12 cellular contexts compared by ENCODE assay signal in genomic region chr22:30420401-30421178, GRCh38. TPM values are rescaled to one million over a fixed set of nuclear protein-coding genes. Genes with fewer than 3 reads are reported as not detected.
DNase-seq lines count a peak whose midpoint lies in the region; ATAC-seq, FAIRE-seq and TF ChIP-seq lines count a peak whose summit lies in the region.
"Had no signal": no experiment of that assay in that cellular context is flagged by ENCODE, and none has a peak within 500 bp of the region (broad histone marks: within the 10 kb centered on the region; RNA-seq: fewer than 3 reads in every experiment).

No MANE protein-coding gene starts in this region.

- peaks cover 21% of the 10 kb centered on the region for H3K36me3 Mint-ChIP-seq in activated naive CD4-positive, alpha-beta T cell treated with anti-CD3 and anti-CD28 coated beads, Interleukin-2, amount 50 U/mL, for 24 hours

- H3K4me1 ChIP-seq in keratinocyte (ENCODE audit: control insufficient read depth, extremely low read depth, insufficient read depth, low read length) (peaks cover 67% of the 10 kb centered on the region), thoracic aorta (ENCODE audit: control insufficient read depth in 1 of 2, low read depth in 2 of 2) (peaks cover 15 to 44% of the 10 kb centered on the region in 2 donors)

- no peaks in the 10 kb centered on the region for H3K9me1 ChIP-seq in keratinocyte (ENCODE audit: control insufficient read depth, extremely low read depth, insufficient read depth, low read length)

- H3K27ac ChIP-seq in keratinocyte (ENCODE audit: control insufficient read depth, insufficient read depth, low read length): peak overlapping the region; percentile 56
- peak overlapping the region; percentile 37 to 98 for H3K27ac ChIP-seq in thoracic aorta

- no peaks in the 10 kb centered on the region for H3K9me3 Mint-ChIP-seq in activated naive CD4-positive, alpha-beta T cell treated with anti-CD3 and anti-CD28 coated beads, Interleukin-2, amount 50 U/mL, for 24 hours
- H3K9me3 Mint-ChIP-seq: CD14-positive monocyte had no signal

- no peaks in the 10 kb centered on the region for H3K9me3 ChIP-seq in keratinocyte (ENCODE audit: control insufficient read depth, low read depth, low read length)
- no peaks in the 10 kb centered on the region for H3K9me3 ChIP-seq in thoracic aorta

- peaks cover 24 to 43% of the 10 kb centered on the region in 2 experiments for H3K36me3 ChIP-seq in keratinocyte (ENCODE audit: control insufficient read depth in 2 of 2, extremely low read depth in 1 of 2, insufficient read depth in 2 of 2, low read length in 2 of 2)
- peaks cover 29% of the 10 kb centered on the region for H3K36me3 ChIP-seq in thoracic aorta

- no peaks in the 10 kb centered on the region for H3K27me3 Mint-ChIP-seq in activated naive CD4-positive, alpha-beta T cell treated with anti-CD3 and anti-CD28 coated beads, Interleukin-2, amount 50 U/mL, for 24 hours

- H2AFZ ChIP-seq in keratinocyte (ENCODE audit: control insufficient read depth, low read length): no peak overlapping the region

- H3K4me1 Mint-ChIP-seq in activated naive CD4-positive, alpha-beta T cell treated with anti-CD3 and anti-CD28 coated beads, Interleukin-2, amount 50 U/mL, for 24 hours: peaks cover 62% of the 10 kb centered on the region

- dilution Hi-C loops in keratinocyte (cut with MboI; ENCODE audit: extremely low pct_ligation_motif_present, low sequenced_read_pairs): no loop called here

- no peak for ATAC-seq in thoracic aorta (ENCODE audit: insufficient number of reproducible peaks, low FRiP score, low read depth)

- TF ChIP-seq CTCF in keratinocyte (optimal IDR thresholded peaks at IDR 0.05 in 1 of 3, IDR thresholded peaks at IDR 0.05 in 1 of 3, conservative IDR thresholded peaks at IDR 0.05 in 1 of 3; ENCODE audit: extremely low read depth in 1 of 3, insufficient read depth in 2 of 3, low read length in 3 of 3) (no peak), thoracic aorta (IDR thresholded peaks at IDR 0.05) (no peak)

- H3K4me3 ChIP-seq in keratinocyte (ENCODE audit: control insufficient read depth in 2 of 3, extremely low read depth in 1 of 3, insufficient read depth in 2 of 3, low read depth in 1 of 3, low read length in 3 of 3) (no peak overlapping the region), thoracic aorta (no peak overlapping the region)

- no peaks in the 10 kb centered on the region for H4K20me1 ChIP-seq in keratinocyte (ENCODE audit: control insufficient read depth, extremely low read depth, insufficient read depth, low read length)

- peak overlapping the region; percentile 62 for H3K4me2 ChIP-seq in keratinocyte (ENCODE audit: control insufficient read depth, extremely low read depth, insufficient read depth, low read depth, low read length)

- DNase-seq in activated naive CD4-positive, alpha-beta T cell treated with Interleukin-2 at 50 U/mL for 16 hours: no peak
- DNase-seq in astrocyte of the hippocampus (ENCODE audit: low read depth, low spot score): peak; percentile 88
- DNase-seq in keratinocyte (ENCODE audit: low read depth, low spot score): no peak
- no peak for DNase-seq in thoracic aorta (ENCODE audit: low spot score)
- no peak for DNase-seq in DMS 273 treated with DMSO at 0.1 percent for 48 hours (lab: John Stamatoyannopoulos, UW)
- DNase-seq in activated CD4-positive, alpha-beta T cell treated with anti-CD3 and anti-CD28 coated beads for 1 hour: no peak
- no peak for DNase-seq in mesenteric fat pad (ENCODE audit: low spot score)
- DNase-seq: aorta, SHP77 treated with DMSO at 0.1 percent for 48 hours had no signal

- no peak overlapping the region for H3K9ac ChIP-seq in keratinocyte (ENCODE audit: control insufficient read depth, extremely low read depth, insufficient read depth, low read length)

- H3K27ac Mint-ChIP-seq in activated naive CD4-positive, alpha-beta T cell treated with anti-CD3 and anti-CD28 coated beads, Interleukin-2, amount 50 U/mL, for 24 hours: peak overlapping the region; percentile 93
- H3K27ac Mint-ChIP-seq: CD14-positive monocyte had no signal

- H3K4me3 Mint-ChIP-seq in activated naive CD4-positive, alpha-beta T cell treated with anti-CD3 and anti-CD28 coated beads, Interleukin-2, amount 50 U/mL, for 24 hours: peak overlapping the region; percentile 61
- H3K4me3 Mint-ChIP-seq: CD14-positive monocyte had no signal

- H3K79me2 ChIP-seq in keratinocyte (ENCODE audit: control insufficient read depth, insufficient read depth, low read length): no peaks in the 10 kb centered on the region

- FAIRE-seq in keratinocyte (lab: Jason Lieb, UNC): peak; percentile 73

- H3K27me3 ChIP-seq in keratinocyte (ENCODE audit: control insufficient read depth, extremely low read depth, insufficient read depth, low read length) (no peaks in the 10 kb centered on the region), thoracic aorta (replicated peaks; ENCODE audit: insufficient read depth) (no peaks in the 10 kb centered on the region)

RNA-seq across cellular contexts. Expression of gene MTFP1, which starts 5.0 kb away (rescaled TPM):
- 5.7 to 13.7 TPM (median 8.4 TPM) in 3 replicates for polyA plus RNA-seq in keratinocyte
- 4.2 TPM for polyA plus RNA-seq in keratinocyte (2011; ENCODE audit: low read depth)
- polyA plus RNA-seq in keratinocyte (2011; cell fraction: cytosol; rRNA removed): 4.3 and 6.2 TPM in 2 replicates
- polyA plus RNA-seq in keratinocyte (2011; cell fraction: nucleus; rRNA removed): 4.4 and 4.7 TPM in 2 replicates
- 4.5 and 14.9 TPM in 2 replicates for polyA plus RNA-seq in keratinocyte (2012; ENCODE audit: low replicate concordance)
- 0.56 to 11.7 TPM (median 5.0 TPM) in 3 replicates for polyA minus RNA-seq in keratinocyte
- polyA minus RNA-seq in keratinocyte (2011; cell fraction: cytosol; rRNA and poly(A)+ RNA removed): 8.8 TPM
- polyA minus RNA-seq in keratinocyte (2011; cell fraction: nucleus; rRNA and poly(A)+ RNA removed): 1.2 and 1.3 TPM in 2 replicates
- total RNA-seq in thoracic aorta: 1 to 10 TPM; 1.9 to 6.4 TPM
- 13.3 TPM for total RNA-seq in mesenteric fat pad

RNA-seq across cellular contexts. Expression of gene SEC14L2, which starts 23.8 kb away (rescaled TPM):
- 103 to 146 TPM (median 129 TPM) in 3 replicates for polyA plus RNA-seq in keratinocyte
- 33.2 TPM for polyA plus RNA-seq in keratinocyte (2011; ENCODE audit: low read depth)
- polyA plus RNA-seq in keratinocyte (2011; cell fraction: cytosol; rRNA removed): 115 and 122 TPM in 2 replicates
- 128 and 144 TPM in 2 replicates for polyA plus RNA-seq in keratinocyte (2011; cell fraction: nucleus; rRNA removed)
- 59.9 and 112 TPM in 2 replicates for polyA plus RNA-seq in keratinocyte (2012; ENCODE audit: low replicate concordance)
- polyA minus RNA-seq in keratinocyte: 120 to 175 TPM (median 124 TPM) in 3 replicates
- polyA minus RNA-seq in keratinocyte (2011; cell fraction: cytosol; rRNA and poly(A)+ RNA removed): 76.4 TPM
- polyA minus RNA-seq in keratinocyte (2011; cell fraction: nucleus; rRNA and poly(A)+ RNA removed): 61.3 and 108 TPM in 2 replicates
- 10 to 100 TPM in 1 of 2 donors, 1 to 10 TPM in 1; 6.4 to 18.3 TPM for total RNA-seq in thoracic aorta
- 3.4 TPM for total RNA-seq in mesenteric fat pad

RNA-seq across cellular contexts. Expression of gene RNF215, which starts 33.4 kb away (rescaled TPM):
- polyA plus RNA-seq in keratinocyte: 5.1 to 17.0 TPM (median 8.3 TPM) in 3 replicates
- polyA plus RNA-seq in keratinocyte (2011; ENCODE audit: low read depth): 2.7 TPM
- 3.8 and 6.9 TPM in 2 replicates for polyA plus RNA-seq in keratinocyte (2011; cell fraction: cytosol; rRNA removed)
- 26.7 and 36.1 TPM in 2 replicates for polyA plus RNA-seq in keratinocyte (2011; cell fraction: nucleus; rRNA removed)
- polyA plus RNA-seq in keratinocyte (2012; ENCODE audit: low replicate concordance): 5.4 and 8.1 TPM in 2 replicates
- 11.9 to 13.2 TPM (median 13.0 TPM) in 3 replicates for polyA minus RNA-seq in keratinocyte
- polyA minus RNA-seq in keratinocyte (2011; cell fraction: cytosol; rRNA and poly(A)+ RNA removed): 15.9 TPM
- polyA minus RNA-seq in keratinocyte (2011; cell fraction: nucleus; rRNA and poly(A)+ RNA removed): 10.3 and 12.4 TPM in 2 replicates
- total RNA-seq in thoracic aorta (10 to 100 TPM; 11.4 to 11.6 TPM), mesenteric fat pad (9.1 TPM)

RNA-seq across cellular contexts. Expression of gene SEC14L3, which starts 51.2 kb away (rescaled TPM):
- polyA plus RNA-seq in keratinocyte: not detected in 3 replicates
- not detected for polyA plus RNA-seq in keratinocyte (2011; ENCODE audit: low read depth)
- not detected in 2 replicates for polyA plus RNA-seq in keratinocyte (2011; cell fraction: cytosol; rRNA removed)
- polyA plus RNA-seq in keratinocyte (2011; cell fraction: nucleus; rRNA removed): not detected in 2 replicates
- polyA plus RNA-seq in keratinocyte (2012; ENCODE audit: low replicate concordance): not detected in 2 replicates
- polyA minus RNA-seq in keratinocyte: not detected in 3 replicates
- not detected for polyA minus RNA-seq in keratinocyte (2011; cell fraction: cytosol; rRNA and poly(A)+ RNA removed)
- not detected in 2 replicates for polyA minus RNA-seq in keratinocyte (2011; cell fraction: nucleus; rRNA and poly(A)+ RNA removed)
- not detected for total RNA-seq in thoracic aorta
- total RNA-seq in mesenteric fat pad: not detected
- total RNA-seq: aorta, myocyte had no signal
- polyA plus RNA-seq: aorta, CD14-positive monocyte had no signal
